ENCODE assay signal across 1 cellular context in genomic region chr12:96234591-96235496, GRCh38.
TF ChIP-seq lines count a peak whose summit lies in the region.

No MANE protein-coding gene starts in this region.

TF ChIP-seq in H1, 55 proteins besides CTCF, POLR2A, EP300 and RAD21:
- no peak for TF ChIP-seq SP1 (IDR thresholded peaks at IDR 0.05; ENCODE audit: low read depth, low read length)
- no peak for TF ChIP-seq JUN (IDR thresholded peaks at IDR 0.05; ENCODE audit: low read depth, low read length)
- no peak for TF ChIP-seq PHF8 (conservative IDR thresholded peaks at IDR 0.05; ENCODE audit: low read depth, low read length)
- no peak for TF ChIP-seq ASH2L (IDR thresholded peaks at IDR 0.05; ENCODE audit: low read length)
- TF ChIP-seq TCF12 (IDR thresholded peaks at IDR 0.05; ENCODE audit: low read depth, low read length), result no peak
